8 cellular contexts compared by ENCODE assay signal in the genomic region with DNA sequence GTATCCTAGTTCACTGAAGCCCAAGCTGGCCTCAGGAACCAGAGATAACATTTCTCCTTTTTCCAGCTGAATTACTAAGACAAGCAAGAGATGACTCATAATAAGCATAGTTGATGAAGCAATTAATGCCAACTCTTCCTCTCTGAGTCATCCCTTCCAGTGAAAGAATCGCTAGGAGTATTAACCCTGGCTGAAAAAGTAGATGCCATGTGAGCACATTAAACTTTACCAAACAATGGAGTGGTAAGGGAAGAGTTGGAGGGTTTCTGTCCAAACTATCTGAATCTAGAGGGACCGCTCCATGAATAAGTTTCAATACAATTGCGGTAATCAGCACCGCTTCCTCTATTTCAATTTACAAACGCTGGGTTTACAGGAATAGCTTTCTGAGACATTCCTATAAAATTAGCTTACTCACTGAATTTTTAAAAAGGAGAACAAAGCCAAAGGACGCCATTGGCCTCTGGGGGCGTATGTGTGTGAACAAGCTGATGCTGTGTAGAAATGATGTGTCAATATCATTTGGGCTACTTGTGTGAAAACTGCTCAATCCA. TPM values are rescaled to one million over a fixed set of nuclear protein-coding genes. Genes with fewer than 3 reads are reported as not detected.
DNase-seq lines count a peak whose midpoint lies in the region; ATAC-seq and TF ChIP-seq lines count a peak whose summit lies in the region.

No MANE protein-coding gene starts in this region.

- WGBS in heart right ventricle, 2 donors = 58 to 60% methylated on average over 7 of the region's 7 CpGs

- peaks cover 67% of the 10 kb centered on the region for H3K4me1 Mint-ChIP-seq in activated naive CD8-positive, alpha-beta T cell treated with anti-CD3 and anti-CD28 coated beads, Interleukin-2, amount 50 U/mL, for 24 hours

- peak overlapping the region; percentile 80 for H3K4me3 Mint-ChIP-seq in activated naive CD8-positive, alpha-beta T cell treated with anti-CD3 and anti-CD28 coated beads, Interleukin-2, amount 50 U/mL, for 24 hours

- peaks cover 3 to 49% (median 22%) of the 10 kb centered on the region in 9 donors for H3K4me1 ChIP-seq in heart right ventricle
- H3K4me1 ChIP-seq in gastrocnemius medialis = peaks cover 13 to 26% of the 10 kb centered on the region in 2 donors

- no peak for TF ChIP-seq POLR2A in gastrocnemius medialis (IDR thresholded peaks at IDR 0.05)

- H3K4me3 ChIP-seq in heart right ventricle (peak overlapping the region in 4 of 10 donors; percentile 6 to 35 (median 12)), gastrocnemius medialis (peak overlapping the region in 2 of 4 donors; percentile 15 to 19)

- H3K36me3 ChIP-seq in heart right ventricle = no peaks in the 10 kb centered on the region
- no peaks in the 10 kb centered on the region for H3K36me3 ChIP-seq in gastrocnemius medialis

- H3K27ac ChIP-seq in heart right ventricle (peak overlapping the region in 8 of 10 donors; percentile 32 to 93 (median 54)), gastrocnemius medialis (peak overlapping the region; percentile 56 to 80 (median 63))

- H3K27ac Mint-ChIP-seq in activated naive CD8-positive, alpha-beta T cell treated with anti-CD3 and anti-CD28 coated beads, Interleukin-2, amount 50 U/mL, for 24 hours = peak overlapping the region; percentile 98

- H3K27me3 ChIP-seq in heart right ventricle (no peaks in the 10 kb centered on the region), gastrocnemius medialis (no peaks in the 10 kb centered on the region)

- H3K27me3 Mint-ChIP-seq in activated naive CD8-positive, alpha-beta T cell treated with anti-CD3 and anti-CD28 coated beads, Interleukin-2, amount 50 U/mL, for 24 hours = no peaks in the 10 kb centered on the region

- TF ChIP-seq CTCF in heart right ventricle (IDR thresholded peaks at IDR 0.05) (peak in 5 of 9 donors; percentile 10 to 45 (median 15)), gastrocnemius medialis (IDR thresholded peaks at IDR 0.05 in 4 of 5, conservative IDR thresholded peaks at IDR 0.05 in 1 of 5) (no peak)

- peak; percentile 77 for DNase-seq in DMS 273 (lab: John Stamatoyannopoulos, UW; ENCODE audit: unreplicated experiment)
- DNase-seq in NCI-H226 = peak; percentile 94
- no peak for DNase-seq in activated naive CD8-positive, alpha-beta T cell treated with anti-CD3 and anti-CD28 coated beads, Interleukin-2, amount 50 U/mL, for 24 hours
- DNase-seq in heart right ventricle = peak in 1 of 2 donors; percentile 24
- DNase-seq in gastrocnemius medialis = peak in 1 of 2 donors; percentile 27
- no peak for DNase-seq in NCI-H1417 treated with DMSO at 0.1 percent for 48 hours (lab: John Stamatoyannopoulos, UW)
- DNase-seq in NCI-H2227 (lab: John Stamatoyannopoulos, UW; ENCODE audit: unreplicated experiment) = no peak

- peak; percentile 44 for ATAC-seq in GM21529 (IDR thresholded peaks at IDR 0.05; ENCODE audit: unreplicated experiment)
- peak; percentile 67 for ATAC-seq in activated naive CD8-positive, alpha-beta T cell treated with anti-CD3 and anti-CD28 coated beads, Interleukin-2, amount 50 U/mL, for 24 hours
- ATAC-seq in heart right ventricle = peak; percentile 70 to 93 (median 78)
- peak; percentile 98 for ATAC-seq in gastrocnemius medialis

- H3K9me3 Mint-ChIP-seq in activated naive CD8-positive, alpha-beta T cell treated with anti-CD3 and anti-CD28 coated beads, Interleukin-2, amount 50 U/mL, for 24 hours = peaks cover 4% of the 10 kb centered on the region

- H3K9me3 ChIP-seq in heart right ventricle (no peaks in the 10 kb centered on the region), gastrocnemius medialis (no peaks in the 10 kb centered on the region)

- H3K36me3 Mint-ChIP-seq in activated naive CD8-positive, alpha-beta T cell treated with anti-CD3 and anti-CD28 coated beads, Interleukin-2, amount 50 U/mL, for 24 hours (ENCODE audit: low read depth) = peaks cover 3% of the 10 kb centered on the region

- intact Hi-C loops in heart right ventricle (cut with DNase I) (no loop called here), gastrocnemius medialis (cut with DNase I; ENCODE audit: low total_unique reads) (loop anchor here (2.0 kb wide), 1 partner anchor 48 kb away; the partner anchor contains the start of gene ATXN1)

- in situ Hi-C loops in gastrocnemius medialis (cut with MboI; ENCODE audit: low sequenced_read_pairs in 4 of 4) = no loop called here

RNA-seq across cellular contexts. Expression of gene ATXN1, which starts 48.3 kb away (rescaled TPM):
- total RNA-seq in heart right ventricle (10 to 100 TPM; 26.8 to 46.5 (median 41.1) TPM), gastrocnemius medialis (10 to 100 TPM; 21.8 to 42.9 (median 33.1) TPM)
- polyA plus RNA-seq in heart right ventricle = 1 to 10 TPM; 4.1 to 7.5 TPM

Comparison
In these comparisons a context has a peak if more than half of its experiments do, and no peak if none do; other contexts are left out.
1. DNase-seq: peak in DMS 273 (single experiment) and NCI-H226 (single experiment); none in activated naive CD8-positive, alpha-beta T cell treated with anti-CD3 and anti-CD28 coated beads, Interleukin-2, amount 50 U/mL, for 24 hours (single experiment), NCI-H1417 treated with DMSO at 0.1 percent for 48 hours (single experiment) and NCI-H2227 (single experiment).
2. ATAC-seq: peak in every context shown above with its lines; median percentile 98 in gastrocnemius medialis; 78 in heart right ventricle; 67 in activated naive CD8-positive, alpha-beta T cell treated with anti-CD3 and anti-CD28 coated beads, Interleukin-2, amount 50 U/mL, for 24 hours; 44 in GM21529.
3. CTCF ChIP-seq: peak in heart right ventricle (5 of 9); none in gastrocnemius medialis (0 of 5).